ENCODE assay signal across 19 cellular contexts in genomic region chr22:42156121-42156520, GRCh38. TPM values are rescaled to one million over a fixed set of nuclear protein-coding genes. Genes with fewer than 3 reads are reported as not detected.
DNase-seq lines count a peak whose midpoint lies in the region; ATAC-seq and TF ChIP-seq lines count a peak whose summit lies in the region.
"Had no signal": no experiment of that assay in that cellular context is flagged by ENCODE, and none has a peak within 500 bp of the region (broad histone marks: within the 10 kb centered on the region; RNA-seq: fewer than 3 reads in every experiment).

No MANE protein-coding gene starts in this region.

- H3K27ac Mint-ChIP-seq in activated naive CD4-positive, alpha-beta T cell treated with anti-CD3 and anti-CD28 coated beads, Interleukin-2, amount 50 U/mL, for 72 hours = peak overlapping the region; percentile 40 to 71
- H3K27ac Mint-ChIP-seq in activated T-helper 17 cell treated with anti-CD3 and anti-CD28 coated beads, Interleukin-2, amount 50 U/mL, for 72 hours = peak overlapping the region; percentile 38
- H3K27ac Mint-ChIP-seq in stimulated activated effector memory CD8-positive, alpha-beta T cell treated with anti-CD3 and anti-CD28 coated beads, Interleukin-12 subunit alpha, Interleukin-12 subunit beta, amount 100 ng/mL, for 72 hours = peak overlapping the region; percentile 20
- H3K27ac Mint-ChIP-seq: GM23338 had no signal

- H3K4me1 ChIP-seq in foreskin keratinocyte = peaks cover 12% of the 10 kb centered on the region
- H3K4me1 ChIP-seq: BLaER1 had no signal

- TF ChIP-seq CTCF in foreskin keratinocyte (conservative IDR thresholded peaks at IDR 0.05) = no peak

- peaks cover 5% of the 10 kb centered on the region for H3K4me1 Mint-ChIP-seq in activated T-helper 17 cell treated with anti-CD3 and anti-CD28 coated beads, Interleukin-2, amount 50 U/mL, for 72 hours
- H3K4me1 Mint-ChIP-seq in stimulated activated effector memory CD8-positive, alpha-beta T cell treated with anti-CD3 and anti-CD28 coated beads, Interleukin-12 subunit alpha, Interleukin-12 subunit beta, amount 100 ng/mL, for 72 hours = peaks cover 6% of the 10 kb centered on the region
- H3K4me1 Mint-ChIP-seq: CD8-positive, alpha-beta memory T cell; GM23338 had no signal

- no peaks in the 10 kb centered on the region for H3K36me3 Mint-ChIP-seq in activated naive CD4-positive, alpha-beta T cell treated with anti-CD3 and anti-CD28 coated beads, Interleukin-2, amount 50 U/mL, for 72 hours
- peaks cover 58% of the 10 kb centered on the region for H3K36me3 Mint-ChIP-seq in activated T-helper 17 cell treated with anti-CD3 and anti-CD28 coated beads, Interleukin-2, amount 50 U/mL, for 72 hours (ENCODE audit: low read depth)
- H3K36me3 Mint-ChIP-seq in stimulated activated effector memory CD8-positive, alpha-beta T cell treated with anti-CD3 and anti-CD28 coated beads, Interleukin-12 subunit alpha, Interleukin-12 subunit beta, amount 100 ng/mL, for 72 hours = peaks cover 39% of the 10 kb centered on the region

- H3K27me3 ChIP-seq in foreskin keratinocyte = no peaks in the 10 kb centered on the region
- H3K27me3 ChIP-seq: BLaER1 had no signal

- H3K27me3 Mint-ChIP-seq in activated T-helper 17 cell treated with anti-CD3 and anti-CD28 coated beads, Interleukin-2, amount 50 U/mL, for 72 hours = no peaks in the 10 kb centered on the region
- H3K27me3 Mint-ChIP-seq: CD8-positive, alpha-beta memory T cell had no signal

- ATAC-seq in activated naive CD4-positive, alpha-beta T cell treated with anti-CD3 and anti-CD28 coated beads, Interleukin-2, amount 50 U/mL, for 72 hours = peak in 1 of 2 donors; percentile 75
- ATAC-seq in activated T-helper 17 cell treated with anti-CD3 and anti-CD28 coated beads, Interleukin-2, amount 50 U/mL, for 72 hours (replicated peaks) = peak; percentile 34
- ATAC-seq in foreskin keratinocyte = peak; percentile 43
- ATAC-seq in stimulated activated effector memory CD8-positive, alpha-beta T cell treated with anti-CD3 and anti-CD28 coated beads, Interleukin-12 subunit alpha, Interleukin-12 subunit beta, amount 100 ng/mL, for 72 hours = no peak
- ATAC-seq: GM23338, K562 had no signal

- no peak overlapping the region for H3K27ac ChIP-seq in foreskin keratinocyte
- H3K27ac ChIP-seq: BLaER1 had no signal

- no peaks in the 10 kb centered on the region for H3K9me3 Mint-ChIP-seq in activated naive CD4-positive, alpha-beta T cell treated with anti-CD3 and anti-CD28 coated beads, Interleukin-2, amount 50 U/mL, for 72 hours
- H3K9me3 Mint-ChIP-seq in activated T-helper 17 cell treated with anti-CD3 and anti-CD28 coated beads, Interleukin-2, amount 50 U/mL, for 72 hours = no peaks in the 10 kb centered on the region
- no peaks in the 10 kb centered on the region for H3K9me3 Mint-ChIP-seq in stimulated activated effector memory CD8-positive, alpha-beta T cell treated with anti-CD3 and anti-CD28 coated beads, Interleukin-12 subunit alpha, Interleukin-12 subunit beta, amount 100 ng/mL, for 72 hours
- H3K9me3 Mint-ChIP-seq: CD8-positive, alpha-beta memory T cell; GM23338 had no signal

- no peak for DNase-seq in activated naive CD4-positive, alpha-beta T cell treated with anti-CD3 and anti-CD28 coated beads, Interleukin-2, amount 50 U/mL, for 72 hours (ENCODE audit: low spot score in 2 of 2)
- DNase-seq in activated naive CD4-positive, alpha-beta T cell (lab: John Stamatoyannopoulos, UW) = no peak
- DNase-seq in foreskin keratinocyte (peak; percentile 37 to 57), activated gamma-delta T cell treated with Interleukin-2 at 50 U/mL for 16 hours (no peak), D341Med (ENCODE audit: low spot score) (no peak), NCI-H187 treated with DMSO at 0.1 percent for 48 hours (lab: John Stamatoyannopoulos, UW) (no peak)
- DNase-seq in stimulated activated effector memory CD8-positive, alpha-beta T cell treated with anti-CD3 and anti-CD28 coated beads, Interleukin-12 subunit alpha, Interleukin-12 subunit beta, amount 100 ng/mL, for 72 hours (ENCODE audit: low spot score in 2 of 2) = no peak
- DNase-seq: CD8-positive, alpha-beta memory T cell; DMS79 treated with DMSO at 0.1 percent for 48 hours; NCI-H1048; NCI-H1436 treated with DMSO at 0.1 percent for 48 hours; NCI-H2081 treated with DMSO at 0.1 percent for 48 hours; NCI-H510A treated with DMSO at 0.1 percent for 48 hours; Right ventricle myocardium superior had no signal

- H3K4me3 Mint-ChIP-seq in activated T-helper 17 cell treated with anti-CD3 and anti-CD28 coated beads, Interleukin-2, amount 50 U/mL, for 72 hours = no peak overlapping the region
- H3K4me3 Mint-ChIP-seq in stimulated activated effector memory CD8-positive, alpha-beta T cell treated with anti-CD3 and anti-CD28 coated beads, Interleukin-12 subunit alpha, Interleukin-12 subunit beta, amount 100 ng/mL, for 72 hours = no peak overlapping the region
- H3K4me3 Mint-ChIP-seq: CD8-positive, alpha-beta memory T cell; GM23338 had no signal

RNA-seq across cellular contexts. Expression of gene CYP2D6, which starts 25.5 kb away (rescaled TPM):
- 1 to 10 TPM; 2.2 to 4.8 TPM for total RNA-seq in activated naive CD4-positive, alpha-beta T cell treated with anti-CD3 and anti-CD28 coated beads, Interleukin-2, amount 50 U/mL, for 72 hours
- 1 to 10 TPM; 5.5 to 6.3 TPM for total RNA-seq in activated T-helper 17 cell treated with anti-CD3 and anti-CD28 coated beads, Interleukin-2, amount 50 U/mL, for 72 hours
- total RNA-seq in foreskin keratinocyte = 0.61 and 0.71 TPM in 2 replicates
- polyA plus RNA-seq in foreskin keratinocyte = 0.66 and 0.86 TPM in 2 replicates
- total RNA-seq: M059J, Right ventricle myocardium superior had no signal

Comparison
In these comparisons a context has a peak if more than half of its experiments do, and no peak if none do; other contexts are left out.
1. DNase-seq: peak in foreskin keratinocyte (2 of 2); none in activated naive CD4-positive, alpha-beta T cell treated with anti-CD3 and anti-CD28 coated beads, Interleukin-2, amount 50 U/mL, for 72 hours (0 of 2), activated naive CD4-positive, alpha-beta T cell (0 of 4), stimulated activated effector memory CD8-positive, alpha-beta T cell treated with anti-CD3 and anti-CD28 coated beads, Interleukin-12 subunit alpha, Interleukin-12 subunit beta, amount 100 ng/mL, for 72 hours (0 of 2), activated gamma-delta T cell treated with Interleukin-2 at 50 U/mL for 16 hours (single experiment), D341Med (single experiment) and NCI-H187 treated with DMSO at 0.1 percent for 48 hours (single experiment).
2. Peak in every context shown above with its lines, with median percentiles within 50 percentile points of each other: H3K27ac Mint-ChIP-seq.